ENCODE assay signal across 1 cellular context in the genomic region with DNA sequence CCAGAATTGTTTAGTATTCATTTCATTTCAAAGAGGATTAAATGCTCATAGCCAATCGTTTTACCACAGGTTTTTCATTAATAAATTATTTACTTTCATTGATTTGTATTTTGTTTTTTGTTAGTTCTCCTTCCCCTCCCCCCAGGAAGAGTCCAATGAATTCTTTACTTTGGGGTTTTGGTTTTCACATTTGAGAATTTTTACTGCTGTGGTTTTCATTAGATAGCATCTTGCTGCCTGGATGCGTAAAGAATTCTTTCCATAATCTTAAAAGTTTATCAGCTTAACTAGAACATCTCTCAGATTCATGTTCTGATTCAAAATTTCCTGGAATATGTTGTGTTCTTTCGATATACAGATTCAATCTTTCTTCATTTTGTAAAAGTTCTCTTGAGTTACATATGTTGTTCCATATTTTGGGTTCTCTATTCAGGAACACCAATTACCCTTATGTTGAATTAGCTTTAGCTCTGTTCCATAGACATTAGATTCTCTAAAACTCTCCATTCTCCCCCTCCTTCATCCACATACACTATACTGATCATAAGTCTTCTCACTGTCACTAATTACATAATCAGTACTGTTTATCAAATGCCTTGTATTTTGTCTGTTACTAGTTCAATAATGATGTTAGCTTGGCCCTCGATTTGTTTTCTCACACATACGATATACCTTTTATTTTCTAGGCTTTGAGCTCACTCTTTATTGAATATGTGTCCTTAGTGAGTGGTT.
TF ChIP-seq lines count a peak whose summit lies in the region.

No MANE protein-coding gene starts in this region.

TF ChIP-seq in GM23338, 12 proteins besides CTCF, POLR2A, EP300 and RAD21:
- TF ChIP-seq, protein P1, sequence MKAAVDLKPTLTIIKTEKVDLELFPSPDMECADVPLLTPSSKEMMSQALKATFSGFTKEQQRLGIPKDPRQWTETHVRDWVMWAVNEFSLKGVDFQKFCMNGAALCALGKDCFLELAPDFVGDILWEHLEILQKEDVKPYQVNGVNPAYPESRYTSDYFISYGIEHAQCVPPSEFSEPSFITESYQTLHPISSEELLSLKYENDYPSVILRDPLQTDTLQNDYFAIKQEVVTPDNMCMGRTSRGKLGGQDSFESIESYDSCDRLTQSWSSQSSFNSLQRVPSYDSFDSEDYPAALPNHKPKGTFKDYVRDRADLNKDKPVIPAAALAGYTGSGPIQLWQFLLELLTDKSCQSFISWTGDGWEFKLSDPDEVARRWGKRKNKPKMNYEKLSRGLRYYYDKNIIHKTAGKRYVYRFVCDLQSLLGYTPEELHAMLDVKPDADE (IDR thresholded peaks at IDR 0.05), result no peak
- no peak for TF ChIP-seq POLR2AphosphoS5 (IDR thresholded peaks at IDR 0.05; ENCODE audit: low read depth)
- no peak for TF ChIP-seq STAT1 (IDR thresholded peaks at IDR 0.05; ENCODE audit: unreplicated experiment)
- TF ChIP-seq NANOG (IDR thresholded peaks at IDR 0.05; ENCODE audit: borderline replicate concordance), result no peak
- TF ChIP-seq ZNF331 (CRISPR knock-in tag; IDR thresholded peaks at IDR 0.05; ENCODE audit: low read depth), result no peak
